14 cellular contexts compared by ENCODE assay signal in the genomic region with DNA sequence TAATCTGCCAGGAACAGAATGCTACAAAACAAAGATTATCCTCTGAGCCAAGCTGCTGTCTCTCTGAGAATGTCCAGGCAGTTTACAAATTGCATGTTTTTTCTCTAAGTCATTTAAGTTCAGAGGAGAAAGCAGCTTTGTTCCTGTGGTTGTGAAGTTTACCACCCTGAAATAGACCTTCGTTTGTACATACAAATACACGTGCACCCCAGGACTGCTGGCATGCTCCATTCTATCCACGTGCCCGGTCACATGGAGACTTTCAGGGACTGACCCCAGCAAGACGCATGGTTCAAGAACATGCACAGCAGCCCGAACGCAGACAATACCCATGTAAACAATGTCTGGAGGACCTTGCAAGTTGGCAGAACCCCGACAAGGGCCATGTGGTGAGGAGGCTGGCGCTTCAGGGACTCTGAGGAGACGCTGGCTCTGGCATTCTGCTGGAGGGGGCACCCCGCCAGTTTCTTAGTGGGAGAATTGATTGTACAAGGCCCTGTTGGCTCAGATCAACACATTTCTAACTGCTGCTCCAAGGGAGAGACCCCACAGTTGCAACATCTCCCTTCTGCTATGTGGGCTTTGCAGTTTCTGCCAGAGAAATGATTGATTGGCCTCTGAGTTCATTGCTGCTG. TPM values are rescaled to one million over a fixed set of nuclear protein-coding genes. Genes with fewer than 3 reads are reported as not detected.
DNase-seq lines count a peak whose midpoint lies in the region; ATAC-seq and TF ChIP-seq lines count a peak whose summit lies in the region.
"Had no signal": no experiment of that assay in that cellular context is flagged by ENCODE, and none has a peak within 500 bp of the region (broad histone marks: within the 10 kb centered on the region; RNA-seq: fewer than 3 reads in every experiment).

No MANE protein-coding gene starts in this region.

- H3K4me1 ChIP-seq in SK-N-SH (ENCODE audit: control insufficient read depth in 1 of 2, insufficient read depth in 2 of 2, low read depth in 1 of 2, low read length in 1 of 2): peaks cover 0 to 36% of the 10 kb centered on the region in 2 experiments; a peak in 2 of 4 replicates
- peaks cover 36% of the 10 kb centered on the region for H3K4me1 ChIP-seq in lower lobe of right lung
- H3K4me1 ChIP-seq in stomach smooth muscle (ENCODE audit: control insufficient read depth, insufficient read depth, low read length): peaks cover 53% of the 10 kb centered on the region
- H3K4me1 ChIP-seq in CD4-positive, alpha-beta memory T cell (ENCODE audit: insufficient read depth, low read length): peaks cover 28% of the 10 kb centered on the region

- H3K4me3 ChIP-seq in SK-N-SH (ENCODE audit: low read depth in 2 of 2, low read length in 1 of 2) (no peak overlapping the region), choroid plexus epithelial cell (ENCODE audit: low read depth, low read length) (no peak overlapping the region), lower lobe of right lung (peak overlapping the region; percentile 1), stomach smooth muscle (ENCODE audit: low read length in 2 of 2) (peak overlapping the region; percentile 2 to 62)
- no peak overlapping the region for H3K4me3 ChIP-seq in CD4-positive, alpha-beta memory T cell (ENCODE audit: low read length in 2 of 2)
- H3K4me3 ChIP-seq: GM12878 had no signal

- peaks cover 3% of the 10 kb centered on the region for H3K36me3 Mint-ChIP-seq in effector memory CD8-positive, alpha-beta T cell (ENCODE audit: insufficient read depth)
- H3K36me3 Mint-ChIP-seq in CD4-positive, alpha-beta memory T cell: no peaks in the 10 kb centered on the region
- H3K36me3 Mint-ChIP-seq: activated CD4-positive, alpha-beta memory T cell treated with anti-CD3 and anti-CD28 coated beads for 36 hours had no signal

- DNase-seq in SK-N-SH: no peak
- DNase-seq in choroid plexus epithelial cell (ENCODE audit: low read depth): peak; percentile 15
- no peak for DNase-seq in lower lobe of right lung
- no peak for DNase-seq in A172 (ENCODE audit: low spot score)
- DNase-seq in effector memory CD8-positive, alpha-beta T cell: no peak
- no peak for DNase-seq in SHP77 treated with DMSO at 0.1 percent for 48 hours (lab: John Stamatoyannopoulos, UW)
- no peak for DNase-seq in CD4-positive, alpha-beta memory T cell
- DNase-seq: activated CD4-positive, alpha-beta memory T cell treated with anti-CD3 and anti-CD28 coated beads for 36 hours; NCI-H1105; NCI-H82; SW 1271 had no signal

- WGBS in SK-N-SH (ENCODE audit: low lambda C conversion rate): 28% methylated on average over 3 of the region's 11 CpGs

- no peak overlapping the region for H3K4me2 ChIP-seq in SK-N-SH

- H3K27me3 ChIP-seq in SK-N-SH (ENCODE audit: insufficient read depth) (no peaks in the 10 kb centered on the region), lower lobe of right lung (ENCODE audit: low read depth) (peaks cover 3% of the 10 kb centered on the region), stomach smooth muscle (ENCODE audit: control insufficient read depth in 1 of 2, insufficient read depth in 2 of 2, low read length in 2 of 2) (no peaks in the 10 kb centered on the region)
- H3K27me3 ChIP-seq in CD4-positive, alpha-beta memory T cell (ENCODE audit: insufficient read depth, low read length): no peaks in the 10 kb centered on the region

- intact Hi-C loops in lower lobe of right lung (cut with DNase I): no loop called here
- intact Hi-C loops in CD4-positive, alpha-beta memory T cell (cut with micrococcal nuclease): no loop called here

- peak in 1 of 2 donors; percentile 6 for ATAC-seq in lower lobe of right lung
- no peak for ATAC-seq in effector memory CD8-positive, alpha-beta T cell (replicated peaks)

- no peaks in the 10 kb centered on the region for H3F3A ChIP-seq in SK-N-SH (replicated peaks; ENCODE audit: insufficient read depth)

- no peak for TF ChIP-seq RAD21 in SK-N-SH (IDR thresholded peaks at IDR 0.05; ENCODE audit: low read length)

- H3K4me1 Mint-ChIP-seq in effector memory CD8-positive, alpha-beta T cell (ENCODE audit: low read depth in 2 of 2): peaks cover 17 to 21% of the 10 kb centered on the region in 2 donors
- peaks cover 16 to 34% (median 25%) of the 10 kb centered on the region in 4 donors for H3K4me1 Mint-ChIP-seq in CD4-positive, alpha-beta memory T cell

- no peak overlapping the region for H2AFZ ChIP-seq in SK-N-SH (ENCODE audit: low read depth)

- no peaks in the 10 kb centered on the region for H3K9me2 ChIP-seq in SK-N-SH

- no peak for TF ChIP-seq CTCF in SK-N-SH (IDR thresholded peaks at IDR 0.05)
- no peak for TF ChIP-seq CTCF in choroid plexus epithelial cell (conservative IDR thresholded peaks at IDR 0.05; ENCODE audit: low read depth, low read length)
- TF ChIP-seq CTCF in lower lobe of right lung (IDR thresholded peaks at IDR 0.05): no peak

- H3K79me2 ChIP-seq in SK-N-SH (ENCODE audit: insufficient read depth): no peaks in the 10 kb centered on the region

- no peaks in the 10 kb centered on the region for H3K9me3 Mint-ChIP-seq in effector memory CD8-positive, alpha-beta T cell
- no peaks in the 10 kb centered on the region for H3K9me3 Mint-ChIP-seq in CD4-positive, alpha-beta memory T cell
- H3K9me3 Mint-ChIP-seq: activated CD4-positive, alpha-beta memory T cell treated with anti-CD3 and anti-CD28 coated beads for 36 hours had no signal

- H3K9ac ChIP-seq in SK-N-SH: no peak overlapping the region
- peak overlapping the region; percentile 5 to 13 for H3K9ac ChIP-seq in stomach smooth muscle (ENCODE audit: low read length in 2 of 2)

- CTCF ChIA-PET in SK-N-SH (lab: Yijun Ruan, JAX): interaction anchor here (0.7 to 22.5 kb wide), 13 partner anchors 8 to 189 kb away, joined by 3 to 332 read pairs (median 6); partner anchors contain the start of genes ANKRD39, CNNM3 and SEMA4C
- CTCF ChIA-PET in CD4-positive, alpha-beta memory T cell (lab: Charles Lee; ENCODE audit: partially characterized antibody): interaction anchor here (0.9 to 20.7 kb wide), 7 partner anchors 9 to 159 kb away, joined by 3 to 624 read pairs (median 19); partner anchors contain the start of genes ANKRD36 and ANKRD39

- no peaks in the 10 kb centered on the region for H3K9me3 ChIP-seq in SK-N-SH
- no peaks in the 10 kb centered on the region for H3K9me3 ChIP-seq in lower lobe of right lung
- no peaks in the 10 kb centered on the region for H3K9me3 ChIP-seq in stomach smooth muscle (ENCODE audit: control insufficient read depth in 2 of 2, low read length in 2 of 2)
- no peaks in the 10 kb centered on the region for H3K9me3 ChIP-seq in CD4-positive, alpha-beta memory T cell (ENCODE audit: control insufficient read depth in 1 of 2, low read length in 2 of 2)

- H3K4me3 Mint-ChIP-seq in effector memory CD8-positive, alpha-beta T cell: peak overlapping the region in 1 of 2 donors; percentile 49
- no peak overlapping the region for H3K4me3 Mint-ChIP-seq in CD4-positive, alpha-beta memory T cell
- H3K4me3 Mint-ChIP-seq: activated CD4-positive, alpha-beta memory T cell treated with anti-CD3 and anti-CD28 coated beads for 36 hours had no signal

- H3K36me3 ChIP-seq in SK-N-SH (replicated peaks in 1 of 2; ENCODE audit: control insufficient read depth in 1 of 2, insufficient read depth in 2 of 2, low read length in 1 of 2) (no peaks in the 10 kb centered on the region), lower lobe of right lung (no peaks in the 10 kb centered on the region), stomach smooth muscle (ENCODE audit: control insufficient read depth in 2 of 2, insufficient read depth in 2 of 2, low read length in 2 of 2) (no peaks in the 10 kb centered on the region)
- no peaks in the 10 kb centered on the region for H3K36me3 ChIP-seq in CD4-positive, alpha-beta memory T cell (ENCODE audit: insufficient read depth, low read length)

- H3K27ac ChIP-seq in SK-N-SH (ENCODE audit: low read depth in 2 of 2, low read length in 1 of 2): peak overlapping the region in 1 of 2 experiments; percentile 56; a peak in 1 of 4 replicates
- no peak overlapping the region for H3K27ac ChIP-seq in lower lobe of right lung
- H3K27ac ChIP-seq in stomach smooth muscle (ENCODE audit: low read length): peak overlapping the region; percentile 87
- no peak overlapping the region for H3K27ac ChIP-seq in CD4-positive, alpha-beta memory T cell (ENCODE audit: low read depth, low read length)
- H3K27ac ChIP-seq: epithelial cell of prostate had no signal

- no peaks in the 10 kb centered on the region for H4K20me1 ChIP-seq in SK-N-SH (ENCODE audit: insufficient read depth)

- peak overlapping the region in 1 of 2 donors; percentile 77 for H3K27ac Mint-ChIP-seq in effector memory CD8-positive, alpha-beta T cell
- H3K27ac Mint-ChIP-seq in CD4-positive, alpha-beta memory T cell: no peak overlapping the region
- H3K27ac Mint-ChIP-seq: activated CD4-positive, alpha-beta memory T cell treated with anti-CD3 and anti-CD28 coated beads for 36 hours had no signal

- no peak for TF ChIP-seq EP300 in SK-N-SH (IDR thresholded peaks at IDR 0.05; ENCODE audit: borderline replicate concordance in 1 of 2, low read depth in 1 of 2, low read length in 1 of 2)

- no peaks in the 10 kb centered on the region for H3K27me3 Mint-ChIP-seq in effector memory CD8-positive, alpha-beta T cell
- no peaks in the 10 kb centered on the region for H3K27me3 Mint-ChIP-seq in CD4-positive, alpha-beta memory T cell
- H3K27me3 Mint-ChIP-seq: activated CD4-positive, alpha-beta memory T cell treated with anti-CD3 and anti-CD28 coated beads for 36 hours had no signal

- POLR2A ChIA-PET in SK-N-SH (lab: Yijun Ruan, JAX): no interaction called here
- POLR2A ChIA-PET in CD4-positive, alpha-beta memory T cell (lab: Charles Lee; ENCODE audit: partially characterized antibody): interaction anchor here (0.8 to 9.0 kb wide), 8 partner anchors 82 to 159 kb away, joined by 3 to 194 read pairs (median 5); partner anchors contain the start of genes ANKRD39 and SEMA4C

TF ChIP-seq in SK-N-SH, 30 proteins besides CTCF, POLR2A, EP300 and RAD21 (continues in another document):
- TF ChIP-seq RFX5 (IDR thresholded peaks at IDR 0.05; ENCODE audit: low read length) (no peak), FOXM1 (IDR thresholded peaks at IDR 0.05; ENCODE audit: low read depth) (no peak)
- TF ChIP-seq, protein P1, sequence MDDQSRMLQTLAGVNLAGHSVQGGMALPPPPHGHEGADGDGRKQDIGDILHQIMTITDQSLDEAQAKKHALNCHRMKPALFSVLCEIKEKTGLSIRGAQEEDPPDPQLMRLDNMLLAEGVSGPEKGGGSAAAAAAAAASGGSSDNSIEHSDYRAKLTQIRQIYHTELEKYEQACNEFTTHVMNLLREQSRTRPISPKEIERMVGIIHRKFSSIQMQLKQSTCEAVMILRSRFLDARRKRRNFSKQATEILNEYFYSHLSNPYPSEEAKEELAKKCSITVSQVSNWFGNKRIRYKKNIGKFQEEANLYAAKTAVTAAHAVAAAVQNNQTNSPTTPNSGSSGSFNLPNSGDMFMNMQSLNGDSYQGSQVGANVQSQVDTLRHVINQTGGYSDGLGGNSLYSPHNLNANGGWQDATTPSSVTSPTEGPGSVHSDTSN (IDR thresholded peaks at IDR 0.05): 0 out of 2 replicates have a peak, but pooled peaks have one; percentile 9

RNA-seq across cellular contexts. Expression of gene FAM178B, which starts 33.3 kb away (rescaled TPM):
- not detected in 2 replicates for polyA plus RNA-seq in SK-N-SH (2012; rRNA removed)
- not detected in 2 replicates for polyA plus RNA-seq in SK-N-SH (2012; cell fraction: cytosol; rRNA removed)
- not detected in 2 replicates for polyA plus RNA-seq in SK-N-SH (2012; cell fraction: nucleus; rRNA removed)
- 0.38 TPM for total RNA-seq in lower lobe of right lung
- total RNA-seq in A172 (2014; rRNA removed; shearing (Covaris generic)): 0.05 TPM in 1 of 2 replicates, not detected in the other
- total RNA-seq in CD4-positive, alpha-beta memory T cell: 1 to 10 TPM in 1 of 2 experiments, under 1 TPM in 1; 0.73 to 1.0 TPM
- not detected for polyA plus RNA-seq in CD4-positive, alpha-beta memory T cell
- total RNA-seq: GM12878 had no signal

Comparison
In these comparisons a context has a peak if more than half of its experiments do, and no peak if none do; other contexts are left out.
1. H3K4me3 ChIP-seq: peak in lower lobe of right lung (single experiment) and stomach smooth muscle (2 of 2); none in SK-N-SH (0 of 2), choroid plexus epithelial cell (single experiment) and CD4-positive, alpha-beta memory T cell (0 of 2).